In the genomic region with DNA sequence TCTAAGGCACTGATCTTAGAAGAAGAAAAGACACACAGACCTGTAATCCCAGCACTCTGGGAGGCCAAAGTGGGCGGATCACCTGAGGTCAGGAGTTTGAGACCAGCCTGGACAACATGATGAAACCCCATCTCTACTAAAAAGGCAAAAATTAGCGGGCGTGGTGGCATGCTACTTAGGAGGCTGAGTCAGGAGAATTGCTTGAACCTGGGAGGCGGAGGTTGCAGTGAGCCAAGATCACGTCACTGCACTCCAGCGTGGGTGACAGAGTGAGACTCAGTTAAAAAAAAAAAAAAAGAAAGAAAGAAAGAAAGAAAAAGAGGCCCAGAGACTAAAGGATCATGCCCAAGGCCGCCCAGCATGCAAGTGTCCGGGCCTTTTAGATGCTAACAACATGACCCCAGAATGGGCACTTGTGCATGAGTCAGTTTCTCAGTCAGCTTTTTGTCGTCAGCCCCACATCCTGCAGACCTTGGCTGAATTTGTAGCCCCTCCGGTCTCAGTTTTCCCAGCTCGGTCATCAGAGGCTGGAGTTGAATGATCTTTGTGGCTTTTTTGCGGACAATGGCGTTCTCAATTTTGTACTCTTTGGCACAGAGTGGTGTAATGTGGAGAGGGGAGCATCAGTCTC, we compare ENCODE assay signal across 20 cellular contexts. TPM values are rescaled to one million over a fixed set of nuclear protein-coding genes. Genes with fewer than 3 reads are reported as not detected.
DNase-seq lines count a peak whose midpoint lies in the region; ATAC-seq, FAIRE-seq and TF ChIP-seq lines count a peak whose summit lies in the region.
"Had no signal": no experiment of that assay in that cellular context is flagged by ENCODE, and none has a peak within 500 bp of the region (broad histone marks: within the 10 kb centered on the region; RNA-seq: fewer than 3 reads in every experiment).

No MANE protein-coding gene starts in this region.

- DNase-seq in ELR (ENCODE audit: low read depth) (peak; percentile 54), HFFc6 (no peak), astrocyte (ENCODE audit: low read depth) (peak; percentile 74), osteoblast (ENCODE audit: insufficient read length, low spot score, missing footprints) (no peak), NCI-H2196 (lab: John Stamatoyannopoulos, UW; ENCODE audit: unreplicated experiment) (no peak)
- DNase-seq: MG63, NCI-H1092 treated with DMSO at 0.1 percent for 48 hours, NCI-H1694, NCI-H2107, NCI-H226, NCI-H524 treated with DMSO at 0.1 percent for 48 hours, SIG-M5 had no signal

- peak overlapping the region; percentile 70 for H3K27ac Mint-ChIP-seq in HFFc6
- H3K27ac Mint-ChIP-seq in astrocyte (ENCODE audit: unreplicated experiment), result no peak overlapping the region

- H3K27me3 Mint-ChIP-seq in HFFc6 (ENCODE audit: insufficient read depth), result peaks cover 3% of the 10 kb centered on the region
- no peaks in the 10 kb centered on the region for H3K27me3 Mint-ChIP-seq in astrocyte (ENCODE audit: low read depth, unreplicated experiment)

- peaks cover 11% of the 10 kb centered on the region; the same call in 1 of the 2 replicates for H3K36me3 Mint-ChIP-seq in HFFc6 (ENCODE audit: low read depth)
- H3K36me3 Mint-ChIP-seq in astrocyte (ENCODE audit: low read depth, unreplicated experiment), result peaks cover 2% of the 10 kb centered on the region

- H3K9me3 ChIP-seq in astrocyte (ENCODE audit: insufficient read depth, low read depth, low read length) (no peaks in the 10 kb centered on the region), osteoblast (ENCODE audit: low read depth, low read length) (no peaks in the 10 kb centered on the region)
- H3K9me3 ChIP-seq: HAP-1, Peyer's patch had no signal

- H3K4me1 Mint-ChIP-seq in HFFc6 (ENCODE audit: low read depth) (peaks cover 57% of the 10 kb centered on the region), astrocyte (ENCODE audit: low read depth, unreplicated experiment) (peaks cover 29% of the 10 kb centered on the region)

- H4K20me1 ChIP-seq in astrocyte (ENCODE audit: insufficient read depth, low read length), result no peaks in the 10 kb centered on the region
- H4K20me1 ChIP-seq in osteoblast (ENCODE audit: insufficient read depth, low read length), result no peaks in the 10 kb centered on the region

- H3K4me1 ChIP-seq in astrocyte (ENCODE audit: insufficient read depth, low read length), result peaks cover 52% of the 10 kb centered on the region
- H3K4me1 ChIP-seq in osteoblast (ENCODE audit: insufficient read depth, low read length), result peaks cover 81% of the 10 kb centered on the region
- H3K4me1 ChIP-seq: HAP-1, Peyer's patch had no signal

- H3K36me3 ChIP-seq in astrocyte (ENCODE audit: insufficient read depth, low read length) (no peaks in the 10 kb centered on the region), osteoblast (ENCODE audit: insufficient read depth, low read length) (peaks cover 12% of the 10 kb centered on the region)
- H3K36me3 ChIP-seq: HAP-1, MG63, Peyer's patch had no signal

- ATAC-seq in HG02973 (IDR thresholded peaks at IDR 0.05; ENCODE audit: unreplicated experiment) (no peak), HG02610 (IDR thresholded peaks at IDR 0.05; ENCODE audit: unreplicated experiment) (no peak)

- peak overlapping the region; percentile 64 for H3K27ac ChIP-seq in astrocyte (ENCODE audit: low read depth, low read length)
- peak overlapping the region; percentile 81 for H3K27ac ChIP-seq in osteoblast (ENCODE audit: low read depth, low read length)
- H3K27ac ChIP-seq: C4-2B, KMS-11, Peyer's patch had no signal

- peak overlapping the region; percentile 33 for H3K4me2 ChIP-seq in astrocyte (ENCODE audit: low read length)
- peak overlapping the region; percentile 40 for H3K4me2 ChIP-seq in osteoblast (ENCODE audit: insufficient read depth, low read length)
- H3K4me2 ChIP-seq: KMS-11 had no signal

- H3K9me3 Mint-ChIP-seq in HFFc6, result peaks cover 11% of the 10 kb centered on the region
- peaks cover under 1% of the 10 kb centered on the region for H3K9me3 Mint-ChIP-seq in astrocyte (ENCODE audit: unreplicated experiment)

- no peak overlapping the region for H3K4me3 ChIP-seq in astrocyte (ENCODE audit: insufficient read depth, low read depth, low read length)
- peak overlapping the region; percentile 42 for H3K4me3 ChIP-seq in osteoblast (ENCODE audit: insufficient read depth, low read length)
- H3K4me3 ChIP-seq: HAP-1, MG63, Peyer's patch had no signal

- peak overlapping the region; percentile 49 for H3K4me3 Mint-ChIP-seq in HFFc6
- H3K4me3 Mint-ChIP-seq in astrocyte (ENCODE audit: unreplicated experiment), result no peak overlapping the region

- H3K79me2 ChIP-seq in astrocyte (ENCODE audit: insufficient read depth, low read length) (no peaks in the 10 kb centered on the region), osteoblast (ENCODE audit: insufficient read depth, low read length) (no peaks in the 10 kb centered on the region)

- H3K9ac ChIP-seq in astrocyte (ENCODE audit: low read length), result no peak overlapping the region
- H3K9ac ChIP-seq: KMS-11 had no signal

- H2AFZ ChIP-seq in astrocyte (ENCODE audit: low read depth, low read length), result no peak overlapping the region
- H2AFZ ChIP-seq in osteoblast (ENCODE audit: low read length), result peak overlapping the region; percentile 60

- H3K27me3 ChIP-seq in astrocyte (ENCODE audit: insufficient read depth, low read length), result no peaks in the 10 kb centered on the region
- H3K27me3 ChIP-seq in osteoblast (ENCODE audit: insufficient read depth, low read length), result no peaks in the 10 kb centered on the region
- H3K27me3 ChIP-seq: MG63, Peyer's patch had no signal

- TF ChIP-seq CTCF in HFFc6 (IDR thresholded peaks at IDR 0.05), result no peak
- TF ChIP-seq CTCF in astrocyte (IDR thresholded peaks at IDR 0.05; ENCODE audit: insufficient read depth, low read depth, low read length), result no peak
- TF ChIP-seq CTCF in osteoblast (IDR thresholded peaks at IDR 0.05; ENCODE audit: extremely low read depth, low read depth, low read length), result no peak

- FAIRE-seq in astrocyte (lab: Jason Lieb, UNC), result no peak
- FAIRE-seq: GM19239 had no signal

RNA-seq across cellular contexts. Expression of gene APCDD1L, which starts 30.5 kb away (rescaled TPM):
- 10 to 100 TPM; 14.5 to 43.3 (median 34.9) TPM for total RNA-seq in HFFc6 (2021; fragmentation: NEBNext Ultra II Directional; extraction: Animal tissue kit (Norgen Biotek cat#: 25700))
- total RNA-seq in astrocyte (16.4 and 23.3 TPM in 2 replicates), osteoblast (16.3 and 16.5 TPM in 2 replicates)
- total RNA-seq: A673, Peyer's patch had no signal

Comparison
In these comparisons a context has a peak if more than half of its experiments do, and no peak if none do; other contexts are left out.
1. DNase-seq: peak in ELR (single experiment) and astrocyte (single experiment); none in HFFc6 (single experiment), osteoblast (single experiment) and NCI-H2196 (single experiment).